In the genomic region with DNA sequence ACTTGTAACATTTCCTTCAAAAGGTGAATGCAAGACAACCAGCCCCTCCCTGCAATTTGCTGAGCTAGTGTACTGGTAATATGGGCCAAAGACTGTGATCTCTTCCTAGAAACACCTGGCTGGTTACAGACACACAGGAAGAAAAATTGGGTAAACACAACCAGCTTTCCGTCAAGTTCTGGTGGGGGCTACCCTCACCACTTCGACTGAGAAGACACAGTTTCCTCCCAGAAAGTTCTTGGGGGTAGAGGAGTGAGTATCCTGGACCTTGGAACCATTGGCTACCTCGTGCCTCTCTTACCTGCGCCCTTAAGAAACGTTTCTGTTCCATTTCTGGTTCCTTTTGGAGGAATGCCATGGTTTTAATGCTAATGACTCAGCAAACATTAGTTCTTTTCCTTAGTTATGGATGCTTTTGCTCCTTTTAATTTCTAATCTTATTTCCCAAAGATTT, we compare ENCODE assay signal across 23 cellular contexts.
DNase-seq lines count a peak whose midpoint lies in the region; ATAC-seq, FAIRE-seq and TF ChIP-seq lines count a peak whose summit lies in the region.
"Had no signal": no experiment of that assay in that cellular context is flagged by ENCODE, and none has a peak within 500 bp of the region (broad histone marks: within the 10 kb centered on the region; RNA-seq: fewer than 3 reads in every experiment).

No MANE protein-coding gene starts in this region.

- H3K4me3 Mint-ChIP-seq in T-cell, result peak overlapping the region in 1 of 3 donors; percentile 62
- H3K4me3 Mint-ChIP-seq: activated T-cell treated with anti-CD3 and anti-CD28 coated beads, Interleukin-2, amount 50 U/mL, for 24 hours; stimulated activated memory B cell treated with anti-CD40 and anti-IgM and Interleukin-4, amounts not matched to agents 10 μg/mL and 1 μg/mL and 100 μg/mL, for 72 hours; T-helper 2 cell treated with Interferon-gamma antibody and Interleukin-4, amounts not matched to agents 5 μg/mL and 100 μg/mL, for 36 hours had no signal

- peak overlapping the region; percentile 49 to 66 for H3K27ac Mint-ChIP-seq in T-cell
- H3K27ac Mint-ChIP-seq: stimulated activated memory B cell treated with anti-CD40 and anti-IgM and Interleukin-4, amounts not matched to agents 10 μg/mL and 1 μg/mL and 100 μg/mL, for 72 hours; T-helper 2 cell treated with Interferon-gamma antibody and Interleukin-4, amounts not matched to agents 5 μg/mL and 100 μg/mL, for 36 hours had no signal

- no peak overlapping the region for H3K4me3 ChIP-seq in A549
- H3K4me3 ChIP-seq: body of pancreas, esophagus muscularis mucosa, gastroesophageal sphincter, SK-N-MC, skin epidermis, tibial artery had no signal

- no peaks in the 10 kb centered on the region for H3K4me1 ChIP-seq in A549
- H3K4me1 ChIP-seq: gastroesophageal sphincter had no signal

- DNase-seq in DMS53 (lab: John Stamatoyannopoulos, UW) (peak; percentile 57), DMS53 treated with DMSO at 0.1 percent for 48 hours (lab: John Stamatoyannopoulos, UW; ENCODE audit: unreplicated experiment) (no peak), A549 (ENCODE audit: low read depth in 1 of 2, low spot score in 1 of 2) (no peak), T-cell (peak in 11 of 34 experiments; percentile 1 to 38 (median 13)), islet precursor cell (peak; percentile 13), COLO668 (lab: John Stamatoyannopoulos, UW; ENCODE audit: unreplicated experiment) (no peak), NAMALWA (ENCODE audit: low spot score) (no peak), Kasumi-1 (lab: John Stamatoyannopoulos, UW) (no peak)
- DNase-seq: activated T-cell treated with anti-CD3 and anti-CD28 coated beads, Interleukin-2, amount 50 U/mL, for 24 hours; AML-193; body of pancreas; NCI-H2107; occipital lobe; stimulated activated CD4-positive, alpha-beta T cell treated with anti-CD3 and anti-CD28 coated beads, Interleukin-2, amount 100 ng/mL, for 24 hours; tibial artery had no signal

- H3K4me2 ChIP-seq in A549, result no peak overlapping the region

- peaks cover 0 to 4% of the 10 kb centered on the region in 2 donors for H3K27me3 Mint-ChIP-seq in T-cell
- H3K27me3 Mint-ChIP-seq: activated T-cell treated with anti-CD3 and anti-CD28 coated beads, Interleukin-2, amount 50 U/mL, for 24 hours had no signal

- H3K9me3 ChIP-seq in A549, result no peaks in the 10 kb centered on the region
- H3K9me3 ChIP-seq: body of pancreas, esophagus muscularis mucosa, gastroesophageal sphincter, tibial artery had no signal

- WGBS in A549 (ENCODE audit: missing lambda C conversion rate), result 65% methylated on average over 5 of the region's 5 CpGs

- no peak for FAIRE-seq in A549 (lab: Jason Lieb, UNC)
- FAIRE-seq: islet of Langerhans had no signal

- no peaks in the 10 kb centered on the region for H3K9me3 Mint-ChIP-seq in T-cell
- H3K9me3 Mint-ChIP-seq: activated T-cell treated with anti-CD3 and anti-CD28 coated beads, Interleukin-2, amount 50 U/mL, for 24 hours; stimulated activated memory B cell treated with anti-CD40 and anti-IgM and Interleukin-4, amounts not matched to agents 10 μg/mL and 1 μg/mL and 100 μg/mL, for 72 hours; T-helper 2 cell treated with Interferon-gamma antibody and Interleukin-4, amounts not matched to agents 5 μg/mL and 100 μg/mL, for 36 hours had no signal

- no peak for TF ChIP-seq EP300 in A549 (IDR thresholded peaks at IDR 0.05)

- ATAC-seq in A549 (no peak), T-cell (replicated peaks in 1 of 4) (peak; percentile 76 to 89 (median 84))
- ATAC-seq: body of pancreas; gastroesophageal sphincter; stimulated activated memory B cell treated with anti-CD40 and anti-IgM and Interleukin-4, amounts not matched to agents 10 μg/mL and 1 μg/mL and 100 μg/mL, for 72 hours had no signal

- H3K27ac ChIP-seq in A549, result 0 out of 6 replicates have a peak overlapping the region, but pooled peaks of 1 of the 2 experiments have one; percentile 1
- H3K27ac ChIP-seq: 22Rv1, body of pancreas, esophagus muscularis mucosa, gastroesophageal sphincter, SK-N-MC, skin epidermis, tibial artery had no signal

- POLR2A ChIA-PET in A549 (lab: Yijun Ruan, JAX), result interaction anchor here (0.7 kb wide), 1 partner anchor 18 kb away, joined by 3 read pairs; no protein-coding TSS in a partner anchor
- POLR2A ChIA-PET in T-cell (lab: Charles Lee), result interaction anchor here in 1 of 2 donors (0.6 kb wide), 1 partner anchor 452 kb away, joined by 3 read pairs; no protein-coding TSS in a partner anchor

- no peak for TF ChIP-seq CTCF in A549 (IDR thresholded peaks at IDR 0.05)

- H3K4me1 Mint-ChIP-seq in T-cell, result peaks cover 49 to 73% (median 70%) of the 10 kb centered on the region in 3 donors
- H3K4me1 Mint-ChIP-seq: stimulated activated memory B cell treated with anti-CD40 and anti-IgM and Interleukin-4, amounts not matched to agents 10 μg/mL and 1 μg/mL and 100 μg/mL, for 72 hours had no signal

- no peaks in the 10 kb centered on the region for H3K36me3 Mint-ChIP-seq in T-cell
- H3K36me3 Mint-ChIP-seq: stimulated activated memory B cell treated with anti-CD40 and anti-IgM and Interleukin-4, amounts not matched to agents 10 μg/mL and 1 μg/mL and 100 μg/mL, for 72 hours had no signal

- TF ChIP-seq RAD21 in A549 (conservative IDR thresholded peaks at IDR 0.05 in 1 of 2, IDR thresholded peaks at IDR 0.05 in 1 of 2), result no peak

- TF ChIP-seq POLR2A in A549 (IDR thresholded peaks at IDR 0.05; ENCODE audit: low read length), result no peak

- CTCF ChIA-PET in A549 (lab: Yijun Ruan, JAX) (interaction anchor here (1.2 to 1.4 kb wide), 2 partner anchors 13 to 238 kb away, joined by 4 to 6 read pairs; no protein-coding TSS in a partner anchor), T-cell (lab: Charles Lee) (interaction anchor here (0.6 to 2.2 kb wide), 5 partner anchors 15 to 813 kb away, joined by 3 to 6 read pairs (median 4); no protein-coding TSS in a partner anchor)

TF ChIP-seq in A549, 52 proteins besides CTCF, POLR2A, EP300 and RAD21:
- TF ChIP-seq GATA3 (IDR thresholded peaks at IDR 0.05; ENCODE audit: borderline replicate concordance), result no peak
- peak; percentile 23 for TF ChIP-seq MAFK (IDR thresholded peaks at IDR 0.05; ENCODE audit: partially characterized antibody)
- TF ChIP-seq HOXB13 (CRISPR knock-in tag; IDR thresholded peaks at IDR 0.05; ENCODE audit: low read depth), result no peak
- no peak for TF ChIP-seq RFX5 (IDR thresholded peaks at IDR 0.05)

Comparison
In these comparisons a context has a peak if more than half of its experiments do, and no peak if none do; other contexts are left out.
1. DNase-seq: peak in DMS53 (single experiment) and islet precursor cell (single experiment); none in DMS53 treated with DMSO at 0.1 percent for 48 hours (single experiment), A549 (0 of 2), COLO668 (single experiment), NAMALWA (single experiment) and Kasumi-1 (0 of 2).
2. ATAC-seq: peak in T-cell (4 of 4); none in A549 (0 of 2).